ENCODE assay signal across 8 cellular contexts in genomic region chr17:76385892-76386786, GRCh38. TPM values are rescaled to one million over a fixed set of nuclear protein-coding genes. Genes with fewer than 3 reads are reported as not detected.
DNase-seq lines count a peak whose midpoint lies in the region; ATAC-seq, FAIRE-seq and TF ChIP-seq lines count a peak whose summit lies in the region.

No MANE protein-coding gene starts in this region.

- no peak for TF ChIP-seq POLR2A in transverse colon (IDR thresholded peaks at IDR 0.05)

- intact Hi-C loops in transverse colon (cut with DNase I; ENCODE audit: low total_unique reads) = no loop called here

- DNase-seq in D721Med (ENCODE audit: insufficient read length, low spot score) = peak; percentile 81
- peak; percentile 92 for DNase-seq in HuH-7.5 (ENCODE audit: low spot score)
- DNase-seq in SJCRH30 = peak; percentile 83 to 87
- peak; percentile 67 for DNase-seq in activated effector memory CD4-positive, alpha-beta T cell treated with Interleukin-2 at 50 U/mL for 16 hours
- DNase-seq in foreskin keratinocyte = peak in 1 of 2 donors; percentile 59
- peak; percentile 87 for DNase-seq in transverse colon

- no peaks in the 10 kb centered on the region for H3K9me3 ChIP-seq in SJCRH30 (replicated peaks)
- H3K9me3 ChIP-seq in parathyroid adenoma (ENCODE audit: control insufficient read depth, low read length) = no peaks in the 10 kb centered on the region
- H3K9me3 ChIP-seq in transverse colon = no peaks in the 10 kb centered on the region

- H3K9ac ChIP-seq in parathyroid adenoma = no peak overlapping the region

- TF ChIP-seq CTCF in D721Med (IDR thresholded peaks at IDR 0.05; ENCODE audit: insufficient read depth, missing control alignments) = peak; percentile 74
- peak; percentile 85 for TF ChIP-seq CTCF in foreskin keratinocyte (conservative IDR thresholded peaks at IDR 0.05)
- TF ChIP-seq CTCF in parathyroid adenoma (IDR thresholded peaks at IDR 0.05) = peak; percentile 92
- TF ChIP-seq CTCF in transverse colon (IDR thresholded peaks at IDR 0.05) = peak; percentile 90 to 95 (median 92)

- H3K27me3 ChIP-seq in SJCRH30 (no peaks in the 10 kb centered on the region), foreskin keratinocyte (no peaks in the 10 kb centered on the region), parathyroid adenoma (ENCODE audit: control insufficient read depth, insufficient read depth, low read length) (no peaks in the 10 kb centered on the region), transverse colon (peaks cover 18% of the 10 kb centered on the region)

- ATAC-seq in foreskin keratinocyte = peak; percentile 6
- no peak for ATAC-seq in GM21723 (IDR thresholded peaks at IDR 0.05; ENCODE audit: unreplicated experiment)

- 30% methylated on average over 37 of the region's 52 CpGs; no CpG with 5 or more reads in 1 of the 2 donors for WGBS in transverse colon (ENCODE audit: low coverage in 1 of 2), 2 donors

- no peaks in the 10 kb centered on the region for H3K36me3 ChIP-seq in SJCRH30
- H3K36me3 ChIP-seq in parathyroid adenoma (ENCODE audit: control insufficient read depth, insufficient read depth, low read length) = no peaks in the 10 kb centered on the region
- H3K36me3 ChIP-seq in transverse colon = no peaks in the 10 kb centered on the region

- no peak for FAIRE-seq in D721Med (lab: Jason Lieb, UNC)

- in situ Hi-C loops in transverse colon (cut with MboI; ENCODE audit: low pct_ligation_motif_present in 1 of 4, low pct_unique_long_range_greater_than_20kb in 1 of 4, low sequenced_read_pairs in 3 of 4) = no loop called here

- H3K27ac ChIP-seq in SJCRH30 (no peak overlapping the region), foreskin keratinocyte (peak overlapping the region; percentile 87), parathyroid adenoma (peak overlapping the region; percentile 17), transverse colon (peak overlapping the region in 3 of 4 donors; percentile 19 to 75 (median 30))

- peak overlapping the region; percentile 62 for H3K4me3 ChIP-seq in SJCRH30
- H3K4me3 ChIP-seq in parathyroid adenoma (ENCODE audit: low read depth, low read length) = peak overlapping the region; percentile 49
- H3K4me3 ChIP-seq in transverse colon = peak overlapping the region; percentile 44 to 66 (median 56)

- H3K79me2 ChIP-seq in parathyroid adenoma = no peaks in the 10 kb centered on the region

- peak overlapping the region; percentile 71 for H3K4me2 ChIP-seq in parathyroid adenoma (ENCODE audit: low read length)

- H3K4me1 ChIP-seq in SJCRH30 (peaks cover 19% of the 10 kb centered on the region), foreskin keratinocyte (peaks cover 4% of the 10 kb centered on the region), parathyroid adenoma (peaks cover 5% of the 10 kb centered on the region), transverse colon (peaks cover 8 to 41% (median 37%) of the 10 kb centered on the region in 4 donors)

- TF ChIP-seq EP300 in transverse colon (IDR thresholded peaks at IDR 0.05; ENCODE audit: low read depth) = no peak

- peak overlapping the region; percentile 78 for H2AFZ ChIP-seq in parathyroid adenoma

RNA-seq across cellular contexts. Expression of gene SPHK1, which starts 1.7 kb away (rescaled TPM):
- 5.4 and 5.8 TPM in 2 replicates for total RNA-seq in SJCRH30 (2014; rRNA removed; shearing (Covaris generic))
- total RNA-seq in foreskin keratinocyte (81.9 and 128 TPM in 2 replicates), transverse colon (10 to 100 TPM in 1 of 4 donors, 1 to 10 TPM in 2, not detected in 1; 4.2 to 16.1 (median 6.8) TPM)
- polyA plus RNA-seq in foreskin keratinocyte = 90.1 and 147 TPM in 2 replicates

RNA-seq across cellular contexts. Expression of gene PRPSAP1, which starts 32.4 kb away (rescaled TPM):
- 69.3 and 70.0 TPM in 2 replicates for total RNA-seq in SJCRH30 (2014; rRNA removed; shearing (Covaris generic))
- total RNA-seq in foreskin keratinocyte = 43.7 and 44.0 TPM in 2 replicates
- 40.4 and 43.8 TPM in 2 replicates for polyA plus RNA-seq in foreskin keratinocyte
- total RNA-seq in transverse colon = 100 to 1,000 TPM in 2 of 4 donors, 10 to 100 TPM in 2; 50.1 to 147 (median 96.7) TPM
